In genomic region chr12:19198272-19198671, GRCh38 we compare ENCODE assay signal across 10 cellular contexts.
A peak's percentile ranks its signal among the peaks of the same experiment; 100 is the strongest.
DNase-seq lines count a peak whose midpoint lies in the region; ATAC-seq and TF ChIP-seq lines count a peak whose summit lies in the region.
"Had no signal": no experiment of that assay in that cellular context is flagged by ENCODE, and none has a peak within 500 bp of the region (broad histone marks: within the 10 kb centered on the region; RNA-seq: fewer than 3 reads in every experiment).

No MANE protein-coding gene starts in this region.

- no peak for ATAC-seq in HG03025 (IDR thresholded peaks at IDR 0.05; ENCODE audit: low FRiP score, unreplicated experiment)
- ATAC-seq: sciatic nerve had no signal

- no peak overlapping the region for H2AFZ ChIP-seq in mammary epithelial cell (ENCODE audit: low read depth, low read length)

- no peak overlapping the region for H3K56ac ChIP-seq in mesendoderm (ENCODE audit: low read length)

- H2BK15ac ChIP-seq in mesendoderm (replicated peaks; ENCODE audit: low read depth): no peak overlapping the region

- H3K4me3 ChIP-seq in mammary epithelial cell (replicated peaks in 1 of 3; ENCODE audit: insufficient read depth in 1 of 3, low read depth in 2 of 3, low read length in 3 of 3) (no peak overlapping the region), mesendoderm (ENCODE audit: low read length) (no peak overlapping the region), testis (no peak overlapping the region)
- H3K4me3 ChIP-seq: MG63 had no signal

- TF ChIP-seq CTCF in mammary epithelial cell (conservative IDR thresholded peaks at IDR 0.05 in 1 of 2, IDR thresholded peaks at IDR 0.05 in 1 of 2; ENCODE audit: extremely low read depth in 1 of 2, insufficient read depth in 1 of 2, low read depth in 1 of 2, low read length in 2 of 2) (no peak), testis (IDR thresholded peaks at IDR 0.05) (no peak)

- in situ Hi-C loops in mammary epithelial cell (cut with MboI; ENCODE audit: low sequenced_read_pairs in 2 of 2): loop anchor here (25.0 kb wide), 2 partner anchors 336 to 936 kb away; partner anchors contain the start of gene PIK3C2G (in 2 of the 2)

- H3K79me2 ChIP-seq in mammary epithelial cell (ENCODE audit: insufficient read depth, low read length) (peaks cover 88% of the 10 kb centered on the region), mesendoderm (ENCODE audit: control insufficient read depth, insufficient read depth, low read length) (peaks cover 18% of the 10 kb centered on the region)

- H3K23ac ChIP-seq in mesendoderm (ENCODE audit: low read length): no peak overlapping the region

- no TSS peak for BruUV-seq in mammary epithelial cell (replicated peaks; lab: Mats Ljungman, UMichigan)

- H3K4me2 ChIP-seq in mammary epithelial cell (ENCODE audit: insufficient read depth, low read depth, low read length): peak overlapping the region; percentile 31
- H3K4me2 ChIP-seq in mesendoderm (ENCODE audit: low read length): no peak overlapping the region

- intact Hi-C loops in mammary epithelial cell (cut with micrococcal nuclease) (loop anchor here (5.0 kb wide), 1 partner anchor 34 kb away; no protein-coding TSS in a partner anchor), testis (cut with DNase I; ENCODE audit: low total_unique reads) (no loop called here)

- DNase-seq in ELR (ENCODE audit: low read depth) (peak; percentile 92), NCI-H226 (peak; percentile 87), mammary epithelial cell (peak; percentile 89), mesendoderm (peak; percentile 81), NCI-H2081 (lab: John Stamatoyannopoulos, UW) (no peak), testis (no peak)
- DNase-seq: COR-L47, MG63 had no signal

- dilution Hi-C loops in mammary epithelial cell (cut with HindIII; ENCODE audit: low sequenced_read_pairs): no loop called here

- WGBS in mammary epithelial cell (ENCODE audit: low coverage, missing lambda C conversion rate): 0% methylated on average over 2 of the region's 2 CpGs
- WGBS in mesendoderm (ENCODE audit: extremely low coverage, insufficient coverage, low lambda C conversion rate): no CpG with 5 or more reads among the region's 2 CpGs
- 81 to 87% methylated on average over 2 of the region's 2 CpGs for WGBS in testis, 2 donors

- no peak overlapping the region for H4K5ac ChIP-seq in mesendoderm (ENCODE audit: low read length)

- H3K79me1 ChIP-seq in mesendoderm (ENCODE audit: low read length): peaks cover 18% of the 10 kb centered on the region

- CTCF ChIA-PET in mammary epithelial cell (lab: Charles Lee; ENCODE audit: low non-redundant PET): no interaction called here

- no peak overlapping the region for H2BK120ac ChIP-seq in mesendoderm (ENCODE audit: low read depth, low read length)

- H3K9ac ChIP-seq in mammary epithelial cell (ENCODE audit: insufficient read depth, low read length): no peak overlapping the region
- H3K9ac ChIP-seq in mesendoderm (ENCODE audit: low read length): no peak overlapping the region

- H3K4me1 ChIP-seq in mammary epithelial cell (ENCODE audit: insufficient read depth, low read length) (peaks cover 24% of the 10 kb centered on the region), mesendoderm (ENCODE audit: control insufficient read depth, low read depth, low read length) (peaks cover 7% of the 10 kb centered on the region), testis (no peaks in the 10 kb centered on the region)

- H3K4ac ChIP-seq in mesendoderm (ENCODE audit: low read depth, low read length): no peak overlapping the region

- no peak for TF ChIP-seq POLR2A in testis (IDR thresholded peaks at IDR 0.05)

- no peak overlapping the region for H4K8ac ChIP-seq in mesendoderm (ENCODE audit: low read depth, low read length)

- H3K27ac ChIP-seq in mammary epithelial cell (ENCODE audit: insufficient read depth, low read depth, low read length): peak overlapping the region; percentile 44
- no peak overlapping the region for H3K27ac ChIP-seq in mesendoderm (ENCODE audit: low read depth, low read length)
- no peak overlapping the region for H3K27ac ChIP-seq in testis

- H4K20me1 ChIP-seq in mammary epithelial cell (ENCODE audit: insufficient read depth, low read length): peaks cover 2% of the 10 kb centered on the region

- H2AK5ac ChIP-seq in mesendoderm (ENCODE audit: low read length): no peak overlapping the region

- no peak overlapping the region for H2BK5ac ChIP-seq in mesendoderm (ENCODE audit: low read length)

- no peak overlapping the region for H3K18ac ChIP-seq in mesendoderm (ENCODE audit: low read length)

- H3K36me3 ChIP-seq in mammary epithelial cell (ENCODE audit: insufficient read depth, low read length): no peaks in the 10 kb centered on the region
- no peaks in the 10 kb centered on the region for H3K36me3 ChIP-seq in mesendoderm (ENCODE audit: control insufficient read depth, insufficient read depth, low read length)
- H3K36me3 ChIP-seq in testis (ENCODE audit: low read depth, missing control alignments): no peaks in the 10 kb centered on the region
- H3K36me3 ChIP-seq: MG63 had no signal

- H3K27me3 ChIP-seq in mammary epithelial cell (ENCODE audit: insufficient read depth, low read length) (no peaks in the 10 kb centered on the region), mesendoderm (ENCODE audit: insufficient read depth, low read length, poor library complexity) (no peaks in the 10 kb centered on the region), testis (no peaks in the 10 kb centered on the region)
- H3K27me3 ChIP-seq: MG63 had no signal

- H3K9me3 ChIP-seq in mammary epithelial cell (replicated peaks; ENCODE audit: insufficient read depth, low read length) (no peaks in the 10 kb centered on the region), testis (no peaks in the 10 kb centered on the region)
- H3K9me3 ChIP-seq: MG63 had no signal

Comparison
In these comparisons a context has a peak if more than half of its experiments do, and no peak if none do; other contexts are left out.
1. DNase-seq: peak in ELR (single experiment), NCI-H226 (single experiment), mammary epithelial cell (single experiment) and mesendoderm (single experiment); none in NCI-H2081 (0 of 2) and testis (single experiment).